In the genomic region with DNA sequence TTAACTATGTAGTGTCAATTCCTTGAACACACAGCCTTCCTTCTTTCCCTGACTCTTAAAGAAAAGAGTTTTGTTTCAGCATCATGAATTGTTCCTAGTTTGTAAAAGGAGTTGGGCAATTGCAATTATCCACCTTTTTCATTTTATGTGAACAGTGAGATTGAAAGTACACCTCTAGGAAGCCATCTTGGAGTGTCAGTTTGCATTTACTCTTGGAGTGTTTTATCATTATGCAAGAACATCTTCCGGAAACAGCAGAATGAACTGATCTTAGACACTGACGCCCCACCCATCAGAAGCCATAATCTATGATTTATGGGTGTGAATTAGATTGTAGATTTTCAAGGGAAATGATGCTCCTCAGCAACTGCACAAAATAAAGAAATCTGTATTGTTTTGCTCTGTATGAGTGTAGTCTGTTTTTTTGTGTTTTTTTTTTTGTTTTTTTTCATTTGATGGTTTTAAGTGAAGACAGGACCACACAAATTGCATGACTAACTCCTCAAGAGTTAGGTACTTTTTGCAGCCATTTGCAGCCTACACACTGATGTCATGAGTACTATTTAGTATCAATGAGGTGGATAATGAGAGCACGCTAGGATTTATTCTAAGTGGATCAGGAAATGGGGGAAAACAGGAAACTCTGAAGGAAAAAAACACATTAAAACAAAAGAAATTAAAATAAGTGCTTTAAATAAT, we compare ENCODE assay signal across 1 cellular context.
TF ChIP-seq lines count a peak whose summit lies in the region.

No MANE protein-coding gene starts in this region.

TF ChIP-seq in K562, 482 proteins besides CTCF, POLR2A, EP300 and RAD21 (continued from another document and continues in another):
- TF ChIP-seq HDAC3 (IDR thresholded peaks at IDR 0.05; ENCODE audit: borderline replicate concordance, partially characterized antibody), result no peak
- peak in 1 of 2 experiments; percentile 38; a peak in 1 of 4 replicates for TF ChIP-seq FOXK2 (conservative IDR thresholded peaks at IDR 0.05 in 1 of 2, IDR thresholded peaks at IDR 0.05 in 1 of 2; ENCODE audit: low read depth in 2 of 2)
- TF ChIP-seq POLR3A (IDR thresholded peaks at IDR 0.05; ENCODE audit: borderline replicate concordance, extremely low read depth, insufficient read depth, insufficient read length), result no peak
- TF ChIP-seq ETS2 (tag; IDR thresholded peaks at IDR 0.05; ENCODE audit: borderline replicate concordance, poor library complexity, severe bottlenecking), result no peak
- TF ChIP-seq GABPB1 (CRISPR knock-in tag; IDR thresholded peaks at IDR 0.05), result no peak
- peak; percentile 65; the same call in 1 of the 2 replicates for TF ChIP-seq BACH1 (tag; IDR thresholded peaks at IDR 0.05)
- TF ChIP-seq, protein P1, sequence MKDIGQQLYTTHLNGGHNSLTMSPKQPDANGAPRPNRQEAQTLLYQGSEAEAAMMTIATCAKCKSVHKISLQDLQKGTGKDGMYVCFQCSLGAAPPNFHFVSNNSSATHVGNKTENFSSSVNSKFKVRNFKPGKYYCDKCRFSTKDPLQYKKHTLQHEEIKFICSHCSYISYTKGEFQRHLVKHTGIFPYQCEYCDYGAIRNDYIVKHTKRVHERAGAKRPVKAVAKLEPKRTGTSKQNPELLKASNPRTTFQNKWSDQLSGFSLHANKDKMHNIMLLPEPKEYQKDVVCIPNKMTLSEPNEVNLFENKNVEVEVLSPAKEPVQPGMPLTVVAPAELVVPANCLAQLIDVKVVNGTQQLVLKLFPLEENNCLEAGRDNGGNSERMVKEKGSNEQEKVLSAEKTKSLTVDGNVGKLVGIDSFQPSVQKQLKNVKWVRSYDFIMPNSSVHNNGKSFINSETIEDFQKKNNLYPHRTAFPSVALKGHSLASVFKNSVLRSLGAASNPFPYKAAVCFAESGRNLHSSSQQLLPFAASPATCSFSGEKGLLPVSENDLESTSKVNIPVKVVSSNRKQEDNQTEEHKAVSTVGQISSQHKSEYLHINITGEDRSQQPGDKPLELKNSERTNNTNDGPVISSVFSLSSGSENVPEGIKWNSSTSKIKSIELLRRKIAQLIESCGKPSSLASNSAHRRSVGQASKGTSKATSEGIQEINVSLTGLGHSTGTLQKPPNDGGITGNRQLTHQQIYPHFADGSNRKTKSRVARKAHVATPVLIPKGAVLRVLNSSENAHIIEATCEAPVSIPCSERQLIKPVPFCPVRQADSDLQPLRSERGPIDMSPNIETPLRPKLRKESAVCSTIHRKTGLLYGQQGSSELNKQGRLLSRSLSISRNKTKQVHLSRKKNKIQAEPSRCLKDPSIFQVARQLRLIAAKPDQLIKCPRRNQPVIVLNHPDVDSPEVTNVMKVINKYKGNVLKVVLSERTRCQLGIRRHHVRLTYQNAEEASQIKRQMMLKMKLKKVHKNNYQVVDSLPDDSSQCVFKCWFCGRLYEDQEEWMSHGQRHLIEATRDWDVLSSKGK (CRISPR knock-in tag; IDR thresholded peaks at IDR 0.05), result no peak
- no peak for TF ChIP-seq EGR1 (conservative IDR thresholded peaks at IDR 0.05)
- no peak for TF ChIP-seq MXI1 (IDR thresholded peaks at IDR 0.05; ENCODE audit: low read depth, low read length)
- no peak for TF ChIP-seq ZNF444 (CRISPR knock-in tag; IDR thresholded peaks at IDR 0.05)
- no peak for TF ChIP-seq ZNF24 (IDR thresholded peaks at IDR 0.05)
- TF ChIP-seq ETV1 (tag; conservative IDR thresholded peaks at IDR 0.05; ENCODE audit: low read depth), result peak; percentile 88
- TF ChIP-seq ZNF586 (CRISPR knock-in tag; conservative IDR thresholded peaks at IDR 0.05), result no peak
- TF ChIP-seq, protein P2, sequence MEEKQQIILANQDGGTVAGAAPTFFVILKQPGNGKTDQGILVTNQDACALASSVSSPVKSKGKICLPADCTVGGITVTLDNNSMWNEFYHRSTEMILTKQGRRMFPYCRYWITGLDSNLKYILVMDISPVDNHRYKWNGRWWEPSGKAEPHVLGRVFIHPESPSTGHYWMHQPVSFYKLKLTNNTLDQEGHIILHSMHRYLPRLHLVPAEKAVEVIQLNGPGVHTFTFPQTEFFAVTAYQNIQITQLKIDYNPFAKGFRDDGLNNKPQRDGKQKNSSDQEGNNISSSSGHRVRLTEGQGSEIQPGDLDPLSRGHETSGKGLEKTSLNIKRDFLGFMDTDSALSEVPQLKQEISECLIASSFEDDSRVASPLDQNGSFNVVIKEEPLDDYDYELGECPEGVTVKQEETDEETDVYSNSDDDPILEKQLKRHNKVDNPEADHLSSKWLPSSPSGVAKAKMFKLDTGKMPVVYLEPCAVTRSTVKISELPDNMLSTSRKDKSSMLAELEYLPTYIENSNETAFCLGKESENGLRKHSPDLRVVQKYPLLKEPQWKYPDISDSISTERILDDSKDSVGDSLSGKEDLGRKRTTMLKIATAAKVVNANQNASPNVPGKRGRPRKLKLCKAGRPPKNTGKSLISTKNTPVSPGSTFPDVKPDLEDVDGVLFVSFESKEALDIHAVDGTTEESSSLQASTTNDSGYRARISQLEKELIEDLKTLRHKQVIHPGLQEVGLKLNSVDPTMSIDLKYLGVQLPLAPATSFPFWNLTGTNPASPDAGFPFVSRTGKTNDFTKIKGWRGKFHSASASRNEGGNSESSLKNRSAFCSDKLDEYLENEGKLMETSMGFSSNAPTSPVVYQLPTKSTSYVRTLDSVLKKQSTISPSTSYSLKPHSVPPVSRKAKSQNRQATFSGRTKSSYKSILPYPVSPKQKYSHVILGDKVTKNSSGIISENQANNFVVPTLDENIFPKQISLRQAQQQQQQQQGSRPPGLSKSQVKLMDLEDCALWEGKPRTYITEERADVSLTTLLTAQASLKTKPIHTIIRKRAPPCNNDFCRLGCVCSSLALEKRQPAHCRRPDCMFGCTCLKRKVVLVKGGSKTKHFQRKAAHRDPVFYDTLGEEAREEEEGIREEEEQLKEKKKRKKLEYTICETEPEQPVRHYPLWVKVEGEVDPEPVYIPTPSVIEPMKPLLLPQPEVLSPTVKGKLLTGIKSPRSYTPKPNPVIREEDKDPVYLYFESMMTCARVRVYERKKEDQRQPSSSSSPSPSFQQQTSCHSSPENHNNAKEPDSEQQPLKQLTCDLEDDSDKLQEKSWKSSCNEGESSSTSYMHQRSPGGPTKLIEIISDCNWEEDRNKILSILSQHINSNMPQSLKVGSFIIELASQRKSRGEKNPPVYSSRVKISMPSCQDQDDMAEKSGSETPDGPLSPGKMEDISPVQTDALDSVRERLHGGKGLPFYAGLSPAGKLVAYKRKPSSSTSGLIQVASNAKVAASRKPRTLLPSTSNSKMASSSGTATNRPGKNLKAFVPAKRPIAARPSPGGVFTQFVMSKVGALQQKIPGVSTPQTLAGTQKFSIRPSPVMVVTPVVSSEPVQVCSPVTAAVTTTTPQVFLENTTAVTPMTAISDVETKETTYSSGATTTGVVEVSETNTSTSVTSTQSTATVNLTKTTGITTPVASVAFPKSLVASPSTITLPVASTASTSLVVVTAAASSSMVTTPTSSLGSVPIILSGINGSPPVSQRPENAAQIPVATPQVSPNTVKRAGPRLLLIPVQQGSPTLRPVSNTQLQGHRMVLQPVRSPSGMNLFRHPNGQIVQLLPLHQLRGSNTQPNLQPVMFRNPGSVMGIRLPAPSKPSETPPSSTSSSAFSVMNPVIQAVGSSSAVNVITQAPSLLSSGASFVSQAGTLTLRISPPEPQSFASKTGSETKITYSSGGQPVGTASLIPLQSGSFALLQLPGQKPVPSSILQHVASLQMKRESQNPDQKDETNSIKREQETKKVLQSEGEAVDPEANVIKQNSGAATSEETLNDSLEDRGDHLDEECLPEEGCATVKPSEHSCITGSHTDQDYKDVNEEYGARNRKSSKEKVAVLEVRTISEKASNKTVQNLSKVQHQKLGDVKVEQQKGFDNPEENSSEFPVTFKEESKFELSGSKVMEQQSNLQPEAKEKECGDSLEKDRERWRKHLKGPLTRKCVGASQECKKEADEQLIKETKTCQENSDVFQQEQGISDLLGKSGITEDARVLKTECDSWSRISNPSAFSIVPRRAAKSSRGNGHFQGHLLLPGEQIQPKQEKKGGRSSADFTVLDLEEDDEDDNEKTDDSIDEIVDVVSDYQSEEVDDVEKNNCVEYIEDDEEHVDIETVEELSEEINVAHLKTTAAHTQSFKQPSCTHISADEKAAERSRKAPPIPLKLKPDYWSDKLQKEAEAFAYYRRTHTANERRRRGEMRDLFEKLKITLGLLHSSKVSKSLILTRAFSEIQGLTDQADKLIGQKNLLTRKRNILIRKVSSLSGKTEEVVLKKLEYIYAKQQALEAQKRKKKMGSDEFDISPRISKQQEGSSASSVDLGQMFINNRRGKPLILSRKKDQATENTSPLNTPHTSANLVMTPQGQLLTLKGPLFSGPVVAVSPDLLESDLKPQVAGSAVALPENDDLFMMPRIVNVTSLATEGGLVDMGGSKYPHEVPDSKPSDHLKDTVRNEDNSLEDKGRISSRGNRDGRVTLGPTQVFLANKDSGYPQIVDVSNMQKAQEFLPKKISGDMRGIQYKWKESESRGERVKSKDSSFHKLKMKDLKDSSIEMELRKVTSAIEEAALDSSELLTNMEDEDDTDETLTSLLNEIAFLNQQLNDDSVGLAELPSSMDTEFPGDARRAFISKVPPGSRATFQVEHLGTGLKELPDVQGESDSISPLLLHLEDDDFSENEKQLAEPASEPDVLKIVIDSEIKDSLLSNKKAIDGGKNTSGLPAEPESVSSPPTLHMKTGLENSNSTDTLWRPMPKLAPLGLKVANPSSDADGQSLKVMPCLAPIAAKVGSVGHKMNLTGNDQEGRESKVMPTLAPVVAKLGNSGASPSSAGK (IDR thresholded peaks at IDR 0.05), result no peak
- no peak for TF ChIP-seq NUFIP1 (IDR thresholded peaks at IDR 0.05; ENCODE audit: partially characterized antibody)
- TF ChIP-seq SIX5 (IDR thresholded peaks at IDR 0.05; ENCODE audit: borderline replicate concordance in 1 of 2, insufficient read depth in 1 of 2, low read depth in 1 of 2, low read length in 2 of 2), result no peak
- no peak for TF ChIP-seq MAFF (IDR thresholded peaks at IDR 0.05; ENCODE audit: low read length)
- no peak for TF ChIP-seq XRCC4 (IDR thresholded peaks at IDR 0.05; ENCODE audit: extremely low read depth, insufficient read depth, insufficient read length)
- TF ChIP-seq, protein P3, sequence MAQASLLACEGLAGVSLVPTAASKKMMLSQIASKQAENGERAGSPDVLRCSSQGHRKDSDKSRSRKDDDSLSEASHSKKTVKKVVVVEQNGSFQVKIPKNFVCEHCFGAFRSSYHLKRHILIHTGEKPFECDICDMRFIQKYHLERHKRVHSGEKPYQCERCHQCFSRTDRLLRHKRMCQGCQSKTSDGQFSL (CRISPR knock-in tag; IDR thresholded peaks at IDR 0.05), result no peak
- TF ChIP-seq, protein P3 (tag; IDR thresholded peaks at IDR 0.05), result no peak
- TF ChIP-seq, protein P4, sequence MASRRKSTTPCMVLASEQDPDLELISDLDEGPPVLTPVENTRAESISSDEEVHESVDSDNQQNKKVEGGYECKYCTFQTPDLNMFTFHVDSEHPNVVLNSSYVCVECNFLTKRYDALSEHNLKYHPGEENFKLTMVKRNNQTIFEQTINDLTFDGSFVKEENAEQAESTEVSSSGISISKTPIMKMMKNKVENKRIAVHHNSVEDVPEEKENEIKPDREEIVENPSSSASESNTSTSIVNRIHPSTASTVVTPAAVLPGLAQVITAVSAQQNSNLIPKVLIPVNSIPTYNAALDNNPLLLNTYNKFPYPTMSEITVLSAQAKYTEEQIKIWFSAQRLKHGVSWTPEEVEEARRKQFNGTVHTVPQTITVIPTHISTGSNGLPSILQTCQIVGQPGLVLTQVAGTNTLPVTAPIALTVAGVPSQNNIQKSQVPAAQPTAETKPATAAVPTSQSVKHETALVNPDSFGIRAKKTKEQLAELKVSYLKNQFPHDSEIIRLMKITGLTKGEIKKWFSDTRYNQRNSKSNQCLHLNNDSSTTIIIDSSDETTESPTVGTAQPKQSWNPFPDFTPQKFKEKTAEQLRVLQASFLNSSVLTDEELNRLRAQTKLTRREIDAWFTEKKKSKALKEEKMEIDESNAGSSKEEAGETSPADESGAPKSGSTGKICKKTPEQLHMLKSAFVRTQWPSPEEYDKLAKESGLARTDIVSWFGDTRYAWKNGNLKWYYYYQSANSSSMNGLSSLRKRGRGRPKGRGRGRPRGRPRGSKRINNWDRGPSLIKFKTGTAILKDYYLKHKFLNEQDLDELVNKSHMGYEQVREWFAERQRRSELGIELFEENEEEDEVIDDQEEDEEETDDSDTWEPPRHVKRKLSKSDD (conservative IDR thresholded peaks at IDR 0.05; ENCODE audit: low read length), result no peak
- peak; percentile 34; the same call in 1 of the 2 replicates for TF ChIP-seq DPF2 (IDR thresholded peaks at IDR 0.05)
- no peak for TF ChIP-seq NR2C1 (IDR thresholded peaks at IDR 0.05)
- TF ChIP-seq NR2C1 (tag; IDR thresholded peaks at IDR 0.05), result peak; percentile 69
- TF ChIP-seq, protein P5, sequence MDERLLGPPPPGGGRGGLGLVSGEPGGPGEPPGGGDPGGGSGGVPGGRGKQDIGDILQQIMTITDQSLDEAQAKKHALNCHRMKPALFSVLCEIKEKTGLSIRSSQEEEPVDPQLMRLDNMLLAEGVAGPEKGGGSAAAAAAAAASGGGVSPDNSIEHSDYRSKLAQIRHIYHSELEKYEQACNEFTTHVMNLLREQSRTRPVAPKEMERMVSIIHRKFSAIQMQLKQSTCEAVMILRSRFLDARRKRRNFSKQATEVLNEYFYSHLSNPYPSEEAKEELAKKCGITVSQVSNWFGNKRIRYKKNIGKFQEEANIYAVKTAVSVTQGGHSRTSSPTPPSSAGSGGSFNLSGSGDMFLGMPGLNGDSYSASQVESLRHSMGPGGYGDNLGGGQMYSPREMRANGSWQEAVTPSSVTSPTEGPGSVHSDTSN (CRISPR knock-in tag; IDR thresholded peaks at IDR 0.05; ENCODE audit: low read depth), result peak; percentile 40; the same call in 1 of the 2 replicates
- TF ChIP-seq, protein P5 (tag; conservative IDR thresholded peaks at IDR 0.05; ENCODE audit: low read depth), result peak; percentile 92
- TF ChIP-seq BHLHE40 (IDR thresholded peaks at IDR 0.05; ENCODE audit: low read length), result no peak
- no peak for TF ChIP-seq BDP1 (IDR thresholded peaks at IDR 0.05; ENCODE audit: insufficient read depth, insufficient read length)
- TF ChIP-seq ZKSCAN1 (IDR thresholded peaks at IDR 0.05; ENCODE audit: low read depth, low read length), result no peak
- no peak for TF ChIP-seq TAL1 (IDR thresholded peaks at IDR 0.05)
- no peak for TF ChIP-seq U2AF2 (optimal IDR thresholded peaks at IDR 0.05; ENCODE audit: low read depth, low read length)
- TF ChIP-seq, protein P6, sequence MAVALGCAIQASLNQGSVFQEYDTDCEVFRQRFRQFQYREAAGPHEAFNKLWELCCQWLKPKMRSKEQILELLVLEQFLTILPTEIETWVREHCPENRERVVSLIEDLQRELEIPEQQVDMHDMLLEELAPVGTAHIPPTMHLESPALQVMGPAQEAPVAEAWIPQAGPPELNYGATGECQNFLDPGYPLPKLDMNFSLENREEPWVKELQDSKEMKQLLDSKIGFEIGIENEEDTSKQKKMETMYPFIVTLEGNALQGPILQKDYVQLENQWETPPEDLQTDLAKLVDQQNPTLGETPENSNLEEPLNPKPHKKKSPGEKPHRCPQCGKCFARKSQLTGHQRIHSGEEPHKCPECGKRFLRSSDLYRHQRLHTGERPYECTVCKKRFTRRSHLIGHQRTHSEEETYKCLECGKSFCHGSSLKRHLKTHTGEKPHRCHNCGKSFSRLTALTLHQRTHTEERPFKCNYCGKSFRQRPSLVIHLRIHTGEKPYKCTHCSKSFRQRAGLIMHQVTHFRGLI (CRISPR knock-in tag; IDR thresholded peaks at IDR 0.05), result no peak; the same call in 1 of the 2 replicates
- no peak for TF ChIP-seq ZC3H11A (IDR thresholded peaks at IDR 0.05; ENCODE audit: low read depth, low read length)
